ENCODE assay signal across 8 cellular contexts in genomic region chr9:135797507-135798302, GRCh38.
DNase-seq lines count a peak whose midpoint lies in the region; ATAC-seq and TF ChIP-seq lines count a peak whose summit lies in the region.

No MANE protein-coding gene starts in this region.

- no peak for ATAC-seq in stimulated activated effector memory CD8-positive, alpha-beta T cell treated with anti-CD3 and anti-CD28 coated beads, Interleukin-12 subunit alpha, Interleukin-12 subunit beta, amount 100 ng/mL, for 72 hours
- no peak for ATAC-seq in HG02588 (IDR thresholded peaks at IDR 0.05; ENCODE audit: unreplicated experiment)
- no peak for ATAC-seq in GM18909 (IDR thresholded peaks at IDR 0.05; ENCODE audit: poor library complexity, unreplicated experiment)

- no peaks in the 10 kb centered on the region for H3K36me3 Mint-ChIP-seq in stimulated activated effector memory CD8-positive, alpha-beta T cell treated with anti-CD3 and anti-CD28 coated beads, Interleukin-12 subunit alpha, Interleukin-12 subunit beta, amount 100 ng/mL, for 72 hours

- peak; percentile 80 for TF ChIP-seq CTCF in GM12864 (IDR thresholded peaks at IDR 0.05; ENCODE audit: low read depth, low read length, missing control alignments)

- H3K27ac Mint-ChIP-seq in stimulated activated effector memory CD8-positive, alpha-beta T cell treated with anti-CD3 and anti-CD28 coated beads, Interleukin-12 subunit alpha, Interleukin-12 subunit beta, amount 100 ng/mL, for 72 hours = no peak overlapping the region

- no peaks in the 10 kb centered on the region for H3K9me3 Mint-ChIP-seq in stimulated activated effector memory CD8-positive, alpha-beta T cell treated with anti-CD3 and anti-CD28 coated beads, Interleukin-12 subunit alpha, Interleukin-12 subunit beta, amount 100 ng/mL, for 72 hours

- peaks cover 12% of the 10 kb centered on the region for H3K4me1 Mint-ChIP-seq in stimulated activated effector memory CD8-positive, alpha-beta T cell treated with anti-CD3 and anti-CD28 coated beads, Interleukin-12 subunit alpha, Interleukin-12 subunit beta, amount 100 ng/mL, for 72 hours

- no peak overlapping the region for H3K4me3 ChIP-seq in GM12864 (ENCODE audit: low read depth, low read length)

- in situ Hi-C loops in ACHN (cut with HindIII; ENCODE audit: low pct_ligation_motif_present, low pct_unique_long_range_greater_than_20kb, low sequenced_read_pairs) = no loop called here

- H3K4me3 Mint-ChIP-seq in stimulated activated effector memory CD8-positive, alpha-beta T cell treated with anti-CD3 and anti-CD28 coated beads, Interleukin-12 subunit alpha, Interleukin-12 subunit beta, amount 100 ng/mL, for 72 hours = no peak overlapping the region

- DNase-seq in ACHN = peak; percentile 40
- DNase-seq in GM12864 (ENCODE audit: low read depth) = no peak
- DNase-seq in NCI-H82 treated with DMSO at 0.1 percent for 48 hours (lab: John Stamatoyannopoulos, UW; ENCODE audit: unreplicated experiment) = peak; percentile 17
- peak; percentile 67 for DNase-seq in astrocyte of the hippocampus (ENCODE audit: low read depth, low spot score)
- DNase-seq in iPS-NIHi7 (ENCODE audit: extremely low spot score) = peak; percentile 93
- DNase-seq in stimulated activated effector memory CD8-positive, alpha-beta T cell treated with anti-CD3 and anti-CD28 coated beads, Interleukin-12 subunit alpha, Interleukin-12 subunit beta, amount 100 ng/mL, for 72 hours (ENCODE audit: low spot score in 2 of 2) = peak; percentile 18 to 68
